In the genomic region with DNA sequence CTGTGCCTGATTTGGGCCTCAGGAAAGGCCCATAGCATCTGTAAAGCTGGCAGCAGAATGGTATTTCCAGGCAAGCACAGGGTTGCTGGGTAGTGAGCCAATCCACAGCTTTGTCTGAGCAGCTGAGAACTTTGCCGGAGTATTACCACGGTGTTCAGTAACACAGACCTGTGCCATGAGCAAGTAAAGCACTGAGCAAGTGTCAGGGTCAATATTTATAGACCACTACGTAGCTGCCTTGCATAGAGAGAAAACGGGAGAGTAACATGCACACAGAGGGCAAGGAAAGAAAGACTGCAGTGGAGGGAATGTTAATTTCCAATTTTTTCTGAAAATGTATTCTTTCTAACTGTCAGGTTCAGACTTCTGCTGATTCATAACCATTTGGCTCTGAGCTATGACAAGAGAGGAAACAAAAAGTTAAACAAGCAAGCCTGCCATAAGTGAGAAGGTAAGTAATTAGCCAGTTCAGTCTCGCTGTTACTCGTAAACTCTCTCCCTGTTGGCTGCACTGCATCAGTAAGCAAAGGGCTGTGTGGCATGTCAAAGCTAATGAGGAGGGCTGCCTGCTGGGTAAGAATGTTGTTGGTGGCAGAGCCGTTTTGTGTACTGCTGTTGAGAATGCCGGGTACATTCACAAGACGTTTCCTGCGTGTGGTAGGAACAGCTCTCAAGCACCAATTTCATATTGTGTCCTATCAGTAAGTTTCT, we compare ENCODE assay signal across 8 cellular contexts.
DNase-seq lines count a peak whose midpoint lies in the region; ATAC-seq, FAIRE-seq and TF ChIP-seq lines count a peak whose summit lies in the region.

No MANE protein-coding gene starts in this region.

- H3K9me3 Mint-ChIP-seq in natural killer cell treated with Interleukin-12 subunit alpha and Interleukin-12 subunit beta and Interleukin-15 and Interleukin-18, amount 100 ng/mL, for 72 hours, result no peaks in the 10 kb centered on the region

- no peak overlapping the region for H3K27ac Mint-ChIP-seq in natural killer cell treated with Interleukin-12 subunit alpha and Interleukin-12 subunit beta and Interleukin-15 and Interleukin-18, amount 100 ng/mL, for 72 hours

- H3K9me1 ChIP-seq in endothelial cell of umbilical vein (replicated peaks; ENCODE audit: control insufficient read depth, extremely low read depth, insufficient read depth, low read length), result no peaks in the 10 kb centered on the region

- intact Hi-C loops in endothelial cell of umbilical vein (cut with micrococcal nuclease), result loop anchor here (5.0 kb wide), 1 partner anchor 239 kb away; the partner anchor contains the start of gene BMPR1B

- TF ChIP-seq CTCF in BE2C (IDR thresholded peaks at IDR 0.05; ENCODE audit: low read depth, low read length), result no peak
- no peak for TF ChIP-seq CTCF in endothelial cell of umbilical vein (IDR thresholded peaks at IDR 0.05; ENCODE audit: extremely low read depth in 1 of 2, insufficient read depth in 1 of 2, low read depth in 1 of 2, low read length in 2 of 2)

- no TSS peak for BruUV-seq in endothelial cell of umbilical vein (replicated peaks; lab: Mats Ljungman, UMichigan)

- H3K4me1 Mint-ChIP-seq in natural killer cell treated with Interleukin-12 subunit alpha and Interleukin-12 subunit beta and Interleukin-15 and Interleukin-18, amount 100 ng/mL, for 72 hours (ENCODE audit: low read depth in 2 of 2), result peaks cover 9 to 13% of the 10 kb centered on the region in 2 donors

- peak; percentile 77 for FAIRE-seq in endothelial cell of umbilical vein (lab: Jason Lieb, UNC)

- H3K27me3 ChIP-seq in BE2C (no peaks in the 10 kb centered on the region), endothelial cell of umbilical vein (ENCODE audit: control insufficient read depth in 2 of 2, insufficient read depth in 2 of 2, low read length in 2 of 2) (no peaks in the 10 kb centered on the region)

- peak overlapping the region; percentile 46 for H3K4me3 ChIP-seq in BE2C (ENCODE audit: low read depth, low read length)
- no peak overlapping the region for H3K4me3 ChIP-seq in endothelial cell of umbilical vein (replicated peaks in 1 of 3; ENCODE audit: insufficient read depth in 1 of 3, low read depth in 1 of 3, low read length in 3 of 3)

- no peaks in the 10 kb centered on the region for H3K36me3 ChIP-seq in BE2C
- H3K36me3 ChIP-seq in endothelial cell of umbilical vein (ENCODE audit: control insufficient read depth in 2 of 2, extremely low read depth in 1 of 2, insufficient read depth in 2 of 2, low read length in 2 of 2), result no peaks in the 10 kb centered on the region

- CTCF ChIA-PET in endothelial cell of umbilical vein (lab: Charles Lee), result interaction anchor here (0.6 to 0.9 kb wide), 2 partner anchors 20 to 56 kb away, joined by 3 read pairs; no protein-coding TSS in a partner anchor

- TF ChIP-seq POLR2A in endothelial cell of umbilical vein (IDR thresholded peaks at IDR 0.05; ENCODE audit: low read depth, low read length), result no peak

- no peaks in the 10 kb centered on the region for H3K9me3 ChIP-seq in BE2C
- no peaks in the 10 kb centered on the region for H3K9me3 ChIP-seq in endothelial cell of umbilical vein (replicated peaks; ENCODE audit: control insufficient read depth, insufficient read depth, low read length)

- ATAC-seq in HG03159 (IDR thresholded peaks at IDR 0.05; ENCODE audit: unreplicated experiment) (peak; percentile 44), esophagus mucosa (no peak), HG02642 (IDR thresholded peaks at IDR 0.05; ENCODE audit: poor library complexity, unreplicated experiment) (no peak)
- peak in 1 of 2 donors; percentile 59 for ATAC-seq in natural killer cell treated with Interleukin-12 subunit alpha and Interleukin-12 subunit beta and Interleukin-15 and Interleukin-18, amount 100 ng/mL, for 72 hours

- no peaks in the 10 kb centered on the region for H4K20me1 ChIP-seq in endothelial cell of umbilical vein (replicated peaks; ENCODE audit: control insufficient read depth, extremely low read depth, insufficient read depth, low read length)

- DNase-seq in BE2C (peak; percentile 35), endothelial cell of umbilical vein (ENCODE audit: low read depth, low spot score) (peak; percentile 67), foreskin melanocyte (no peak)
- DNase-seq in natural killer cell treated with Interleukin-12 subunit alpha and Interleukin-12 subunit beta and Interleukin-15 and Interleukin-18, amount 100 ng/mL, for 72 hours (ENCODE audit: low spot score), result no peak
- no peak for DNase-seq in activated CD4-positive, alpha-beta T cell treated with anti-CD3 and anti-CD28 coated beads, Interleukin-2, amount 50 U/mL, for 1 hour

- dilution Hi-C loops in endothelial cell of umbilical vein (cut with MboI; ENCODE audit: extremely low pct_ligation_motif_present, low sequenced_read_pairs), result no loop called here

- H3K27ac ChIP-seq in endothelial cell of umbilical vein (ENCODE audit: insufficient read depth, low read depth, low read length), result no peak overlapping the region

- H3K4me3 Mint-ChIP-seq in natural killer cell treated with Interleukin-12 subunit alpha and Interleukin-12 subunit beta and Interleukin-15 and Interleukin-18, amount 100 ng/mL, for 72 hours, result peak overlapping the region; percentile 36

- H3K36me3 Mint-ChIP-seq in natural killer cell treated with Interleukin-12 subunit alpha and Interleukin-12 subunit beta and Interleukin-15 and Interleukin-18, amount 100 ng/mL, for 72 hours, result no peaks in the 10 kb centered on the region

- no peak overlapping the region for H3K9ac ChIP-seq in endothelial cell of umbilical vein (replicated peaks; ENCODE audit: extremely low read depth, insufficient read depth, low read length)

- no peaks in the 10 kb centered on the region for H3K27me3 Mint-ChIP-seq in natural killer cell treated with Interleukin-12 subunit alpha and Interleukin-12 subunit beta and Interleukin-15 and Interleukin-18, amount 100 ng/mL, for 72 hours

- peak overlapping the region; percentile 14 for H3K4me2 ChIP-seq in endothelial cell of umbilical vein (ENCODE audit: insufficient read depth, low read length)

- H3K4me1 ChIP-seq in BE2C (peaks cover 20% of the 10 kb centered on the region), endothelial cell of umbilical vein (ENCODE audit: control insufficient read depth, extremely low read depth, insufficient read depth, low read length) (peaks cover 3% of the 10 kb centered on the region)

- H3K79me2 ChIP-seq in endothelial cell of umbilical vein (ENCODE audit: control insufficient read depth, insufficient read depth, low read length), result no peaks in the 10 kb centered on the region

- peak overlapping the region; percentile 94 for H2AFZ ChIP-seq in endothelial cell of umbilical vein (ENCODE audit: low read depth, low read length)

- POLR2A ChIA-PET in endothelial cell of umbilical vein (lab: Charles Lee), result no interaction called here

TF ChIP-seq in endothelial cell of umbilical vein, 7 proteins besides CTCF, POLR2A, EP300 and RAD21:
- TF ChIP-seq MYC (IDR thresholded peaks at IDR 0.05; ENCODE audit: low read depth, low read length), result no peak
- no peak for TF ChIP-seq GATA2 (IDR thresholded peaks at IDR 0.05; ENCODE audit: insufficient read depth, insufficient read length, low read depth, low read length)
- TF ChIP-seq EZH2 (IDR thresholded peaks at IDR 0.05; ENCODE audit: borderline replicate concordance, low read depth, low read length, severe bottlenecking), result no peak
- TF ChIP-seq, protein P1, sequence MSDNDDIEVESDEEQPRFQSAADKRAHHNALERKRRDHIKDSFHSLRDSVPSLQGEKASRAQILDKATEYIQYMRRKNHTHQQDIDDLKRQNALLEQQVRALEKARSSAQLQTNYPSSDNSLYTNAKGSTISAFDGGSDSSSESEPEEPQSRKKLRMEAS (IDR thresholded peaks at IDR 0.05; ENCODE audit: insufficient read depth, insufficient read length), result no peak
- no peak for TF ChIP-seq FOS (IDR thresholded peaks at IDR 0.05; ENCODE audit: borderline replicate concordance, insufficient read depth, low read length)
- no peak for TF ChIP-seq POLR2AphosphoS5 (IDR thresholded peaks at IDR 0.05; ENCODE audit: insufficient read depth, low read depth, low read length)
- no peak for TF ChIP-seq JUN (IDR thresholded peaks at IDR 0.05; ENCODE audit: borderline replicate concordance, insufficient read depth, insufficient read length, low read depth)

Comparison
In these comparisons a context has a peak if more than half of its experiments do, and no peak if none do; other contexts are left out.
1. DNase-seq: peak in BE2C (single experiment) and endothelial cell of umbilical vein (single experiment); none in natural killer cell treated with Interleukin-12 subunit alpha and Interleukin-12 subunit beta and Interleukin-15 and Interleukin-18, amount 100 ng/mL, for 72 hours (single experiment), foreskin melanocyte (single experiment) and activated CD4-positive, alpha-beta T cell treated with anti-CD3 and anti-CD28 coated beads, Interleukin-2, amount 50 U/mL, for 1 hour (single experiment).